In the genomic region with DNA sequence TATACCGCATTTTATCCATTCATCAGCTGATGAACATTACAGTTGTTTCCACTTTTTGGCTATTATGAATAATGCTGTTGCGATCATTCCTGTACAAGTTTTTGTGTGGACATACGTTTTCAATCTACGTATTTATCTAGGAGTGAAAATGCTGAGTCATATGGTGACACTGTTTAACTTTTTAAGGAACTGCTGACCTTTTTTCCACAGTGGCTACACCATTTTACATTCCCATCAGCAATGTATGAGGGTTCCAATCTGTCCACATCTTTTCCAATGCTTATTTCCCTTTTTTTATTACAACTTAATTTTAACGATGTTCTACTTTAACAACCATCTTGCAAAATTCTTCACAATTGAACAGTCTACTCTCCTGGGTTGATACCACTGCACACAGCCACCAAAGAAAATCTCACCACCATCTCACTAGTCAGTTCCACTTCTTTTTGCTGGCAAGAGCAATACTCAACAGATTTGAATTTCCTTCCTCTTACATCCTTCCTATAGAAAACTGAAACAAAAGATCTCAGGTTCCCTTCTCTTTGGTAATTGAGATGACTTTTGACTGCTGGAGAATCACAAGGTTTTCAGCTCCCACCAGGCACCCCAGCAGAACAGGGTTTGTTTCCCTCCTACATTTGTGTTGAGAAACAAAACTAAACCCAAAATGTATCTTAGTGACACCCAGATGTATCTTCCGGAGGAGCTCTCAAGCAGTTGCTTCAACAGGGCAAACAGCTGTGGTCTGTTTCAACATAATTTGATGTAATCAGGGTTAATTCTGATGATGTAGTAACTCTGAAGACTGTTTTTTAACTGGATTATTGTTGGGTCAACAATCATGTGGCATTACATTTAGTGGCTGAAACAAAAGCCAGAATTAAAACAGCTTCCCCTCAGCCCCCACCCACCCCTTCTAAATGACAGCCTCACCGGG, we compare ENCODE assay signal across 1 cellular context.
TF ChIP-seq lines count a peak whose summit lies in the region.

No MANE protein-coding gene starts in this region.

TF ChIP-seq in HepG2, 621 proteins besides CTCF, POLR2A, EP300 and RAD21 (continued from another document):
- TF ChIP-seq, protein P1, sequence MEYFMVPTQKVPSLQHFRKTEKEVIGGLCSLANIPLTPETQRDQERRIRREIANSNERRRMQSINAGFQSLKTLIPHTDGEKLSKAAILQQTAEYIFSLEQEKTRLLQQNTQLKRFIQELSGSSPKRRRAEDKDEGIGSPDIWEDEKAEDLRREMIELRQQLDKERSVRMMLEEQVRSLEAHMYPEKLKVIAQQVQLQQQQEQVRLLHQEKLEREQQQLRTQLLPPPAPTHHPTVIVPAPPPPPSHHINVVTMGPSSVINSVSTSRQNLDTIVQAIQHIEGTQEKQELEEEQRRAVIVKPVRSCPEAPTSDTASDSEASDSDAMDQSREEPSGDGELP (IDR thresholded peaks at IDR 0.05; ENCODE audit: borderline replicate concordance, low read depth), result no peak
- TF ChIP-seq ZNF543 (CRISPR knock-in tag; IDR thresholded peaks at IDR 0.05) (no peak), TP53 (CRISPR knock-in tag; conservative IDR thresholded peaks at IDR 0.05) (no peak), SIN3A (IDR thresholded peaks at IDR 0.05; ENCODE audit: borderline replicate concordance, low read depth, low read length) (no peak), MBD4 (IDR thresholded peaks at IDR 0.05; ENCODE audit: borderline replicate concordance, low read length) (no peak), ZNF572 (CRISPR knock-in tag; IDR thresholded peaks at IDR 0.05) (no peak)
- TF ChIP-seq, protein P2, sequence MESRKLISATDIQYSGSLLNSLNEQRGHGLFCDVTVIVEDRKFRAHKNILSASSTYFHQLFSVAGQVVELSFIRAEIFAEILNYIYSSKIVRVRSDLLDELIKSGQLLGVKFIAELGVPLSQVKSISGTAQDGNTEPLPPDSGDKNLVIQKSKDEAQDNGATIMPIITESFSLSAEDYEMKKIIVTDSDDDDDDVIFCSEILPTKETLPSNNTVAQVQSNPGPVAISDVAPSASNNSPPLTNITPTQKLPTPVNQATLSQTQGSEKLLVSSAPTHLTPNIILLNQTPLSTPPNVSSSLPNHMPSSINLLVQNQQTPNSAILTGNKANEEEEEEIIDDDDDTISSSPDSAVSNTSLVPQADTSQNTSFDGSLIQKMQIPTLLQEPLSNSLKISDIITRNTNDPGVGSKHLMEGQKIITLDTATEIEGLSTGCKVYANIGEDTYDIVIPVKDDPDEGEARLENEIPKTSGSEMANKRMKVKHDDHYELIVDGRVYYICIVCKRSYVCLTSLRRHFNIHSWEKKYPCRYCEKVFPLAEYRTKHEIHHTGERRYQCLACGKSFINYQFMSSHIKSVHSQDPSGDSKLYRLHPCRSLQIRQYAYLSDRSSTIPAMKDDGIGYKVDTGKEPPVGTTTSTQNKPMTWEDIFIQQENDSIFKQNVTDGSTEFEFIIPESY (CRISPR knock-in tag; IDR thresholded peaks at IDR 0.05), result no peak
- TF ChIP-seq, protein P3, sequence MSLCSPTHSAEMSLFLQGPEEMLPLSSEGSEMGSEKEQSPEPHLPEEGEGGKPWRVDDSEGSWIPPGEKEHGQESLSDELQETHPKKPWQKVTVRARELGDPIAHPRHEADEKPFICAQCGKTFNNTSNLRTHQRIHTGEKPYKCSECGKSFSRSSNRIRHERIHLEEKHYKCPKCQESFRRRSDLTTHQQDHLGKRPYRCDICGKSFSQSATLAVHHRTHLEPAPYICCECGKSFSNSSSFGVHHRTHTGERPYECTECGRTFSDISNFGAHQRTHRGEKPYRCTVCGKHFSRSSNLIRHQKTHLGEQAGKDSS (CRISPR knock-in tag; IDR thresholded peaks at IDR 0.05; ENCODE audit: borderline replicate concordance, low read depth), result no peak
